In genomic region chr9:112355305-112355953, GRCh38 we compare ENCODE assay signal across 1 cellular context.
TF ChIP-seq lines count a peak whose summit lies in the region.

No MANE protein-coding gene starts in this region.

TF ChIP-seq in HepG2, 621 proteins besides CTCF, POLR2A, EP300 and RAD21:
- TF ChIP-seq ARID4A (CRISPR knock-in tag; IDR thresholded peaks at IDR 0.05; ENCODE audit: borderline replicate concordance) = no peak
